Comparison of ENCODE assay signal across 1 cellular context in genomic region chr3:42701371-42702065, GRCh38.
TF ChIP-seq lines count a peak whose summit lies in the region.

No MANE protein-coding gene starts in this region.

TF ChIP-seq in HepG2, 621 proteins besides CTCF, POLR2A, EP300 and RAD21 (continued from another document and continues in another):
- peak; percentile 32; the same call in 1 of the 2 replicates for TF ChIP-seq IRF9 (CRISPR knock-in tag; IDR thresholded peaks at IDR 0.05; ENCODE audit: borderline replicate concordance)
- peak; percentile 87 for TF ChIP-seq IKZF4 (CRISPR knock-in tag; IDR thresholded peaks at IDR 0.05; ENCODE audit: borderline replicate concordance, low read depth, not compliant biosample characterization)
- no peak for TF ChIP-seq NCOR1 (IDR thresholded peaks at IDR 0.05; ENCODE audit: borderline replicate concordance, low read length)
- TF ChIP-seq TBL1XR1 (IDR thresholded peaks at IDR 0.05; ENCODE audit: borderline replicate concordance, low read length, partially characterized antibody): no peak
- no peak for TF ChIP-seq SPEN (CRISPR knock-in tag; IDR thresholded peaks at IDR 0.05; ENCODE audit: low read depth)
- TF ChIP-seq, protein P1, sequence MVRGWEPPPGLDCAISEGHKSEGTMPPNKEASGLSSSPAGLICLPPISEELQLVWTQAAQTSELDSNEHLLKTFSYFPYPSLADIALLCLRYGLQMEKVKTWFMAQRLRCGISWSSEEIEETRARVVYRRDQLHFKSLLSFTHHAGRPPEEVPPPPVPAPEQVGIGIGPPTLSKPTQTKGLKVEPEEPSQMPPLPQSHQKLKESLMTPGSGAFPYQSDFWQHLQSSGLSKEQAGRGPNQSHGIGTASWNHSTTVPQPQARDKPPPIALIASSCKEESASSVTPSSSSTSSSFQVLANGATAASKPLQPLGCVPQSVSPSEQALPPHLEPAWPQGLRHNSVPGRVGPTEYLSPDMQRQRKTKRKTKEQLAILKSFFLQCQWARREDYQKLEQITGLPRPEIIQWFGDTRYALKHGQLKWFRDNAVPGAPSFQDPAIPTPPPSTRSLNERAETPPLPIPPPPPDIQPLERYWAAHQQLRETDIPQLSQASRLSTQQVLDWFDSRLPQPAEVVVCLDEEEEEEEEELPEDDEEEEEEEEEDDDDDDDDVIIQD (CRISPR knock-in tag; IDR thresholded peaks at IDR 0.05; ENCODE audit: low read depth): no peak
- no peak for TF ChIP-seq POLR2AphosphoS2 (IDR thresholded peaks at IDR 0.05; ENCODE audit: low read depth, low read length)
- TF ChIP-seq POGZ (CRISPR knock-in tag; IDR thresholded peaks at IDR 0.05): no peak
- 0 out of 2 replicates have a peak, but pooled peaks have one; percentile 26 for TF ChIP-seq ZNF878 (CRISPR knock-in tag; IDR thresholded peaks at IDR 0.05)
- no peak for TF ChIP-seq MAFK (conservative IDR thresholded peaks at IDR 0.05 in 1 of 2, IDR thresholded peaks at IDR 0.05 in 1 of 2; ENCODE audit: low read length in 2 of 2)
- no peak for TF ChIP-seq SRF (IDR thresholded peaks at IDR 0.05; ENCODE audit: low read depth, low read length)
- peak; percentile 61 for TF ChIP-seq PPARG (CRISPR knock-in tag; conservative IDR thresholded peaks at IDR 0.05)
- TF ChIP-seq ZNF3 (CRISPR knock-in tag; IDR thresholded peaks at IDR 0.05): no peak
- TF ChIP-seq ZNF331 (CRISPR knock-in tag; IDR thresholded peaks at IDR 0.05): peak; percentile 93
- TF ChIP-seq, protein P2, sequence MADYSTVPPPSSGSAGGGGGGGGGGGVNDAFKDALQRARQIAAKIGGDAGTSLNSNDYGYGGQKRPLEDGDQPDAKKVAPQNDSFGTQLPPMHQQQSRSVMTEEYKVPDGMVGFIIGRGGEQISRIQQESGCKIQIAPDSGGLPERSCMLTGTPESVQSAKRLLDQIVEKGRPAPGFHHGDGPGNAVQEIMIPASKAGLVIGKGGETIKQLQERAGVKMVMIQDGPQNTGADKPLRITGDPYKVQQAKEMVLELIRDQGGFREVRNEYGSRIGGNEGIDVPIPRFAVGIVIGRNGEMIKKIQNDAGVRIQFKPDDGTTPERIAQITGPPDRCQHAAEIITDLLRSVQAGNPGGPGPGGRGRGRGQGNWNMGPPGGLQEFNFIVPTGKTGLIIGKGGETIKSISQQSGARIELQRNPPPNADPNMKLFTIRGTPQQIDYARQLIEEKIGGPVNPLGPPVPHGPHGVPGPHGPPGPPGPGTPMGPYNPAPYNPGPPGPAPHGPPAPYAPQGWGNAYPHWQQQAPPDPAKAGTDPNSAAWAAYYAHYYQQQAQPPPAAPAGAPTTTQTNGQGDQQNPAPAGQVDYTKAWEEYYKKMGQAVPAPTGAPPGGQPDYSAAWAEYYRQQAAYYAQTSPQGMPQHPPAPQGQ (CRISPR knock-in tag; IDR thresholded peaks at IDR 0.05; ENCODE audit: borderline replicate concordance): no peak
- peak; percentile 59; the same call in 1 of the 2 replicates for TF ChIP-seq ZSCAN31 (CRISPR knock-in tag; IDR thresholded peaks at IDR 0.05; ENCODE audit: low read depth)
- peak; percentile 98 for TF ChIP-seq MIER2 (CRISPR knock-in tag; IDR thresholded peaks at IDR 0.05)
- TF ChIP-seq BORCS8-MEF2B (CRISPR knock-in tag; IDR thresholded peaks at IDR 0.05): peak; percentile 95
- TF ChIP-seq FOXM1 (CRISPR knock-in tag; IDR thresholded peaks at IDR 0.05): no peak
- TF ChIP-seq, protein P3, sequence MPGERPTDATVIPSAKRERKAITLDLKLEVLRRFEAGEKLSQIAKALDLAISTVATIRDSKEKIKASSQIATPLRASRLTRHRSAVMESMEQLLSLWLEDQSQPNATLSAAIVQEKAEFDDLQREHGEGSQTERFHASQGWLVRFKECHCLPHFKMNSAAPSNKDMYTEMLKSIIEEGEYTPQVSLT (CRISPR knock-in tag; IDR thresholded peaks at IDR 0.05; ENCODE audit: borderline replicate concordance, low read depth): no peak
- peak; percentile 96 for TF ChIP-seq ETV6 (CRISPR knock-in tag; conservative IDR thresholded peaks at IDR 0.05)
- peak; percentile 97 for TF ChIP-seq ZFP36L2 (CRISPR knock-in tag; IDR thresholded peaks at IDR 0.05)
- TF ChIP-seq, protein P4, sequence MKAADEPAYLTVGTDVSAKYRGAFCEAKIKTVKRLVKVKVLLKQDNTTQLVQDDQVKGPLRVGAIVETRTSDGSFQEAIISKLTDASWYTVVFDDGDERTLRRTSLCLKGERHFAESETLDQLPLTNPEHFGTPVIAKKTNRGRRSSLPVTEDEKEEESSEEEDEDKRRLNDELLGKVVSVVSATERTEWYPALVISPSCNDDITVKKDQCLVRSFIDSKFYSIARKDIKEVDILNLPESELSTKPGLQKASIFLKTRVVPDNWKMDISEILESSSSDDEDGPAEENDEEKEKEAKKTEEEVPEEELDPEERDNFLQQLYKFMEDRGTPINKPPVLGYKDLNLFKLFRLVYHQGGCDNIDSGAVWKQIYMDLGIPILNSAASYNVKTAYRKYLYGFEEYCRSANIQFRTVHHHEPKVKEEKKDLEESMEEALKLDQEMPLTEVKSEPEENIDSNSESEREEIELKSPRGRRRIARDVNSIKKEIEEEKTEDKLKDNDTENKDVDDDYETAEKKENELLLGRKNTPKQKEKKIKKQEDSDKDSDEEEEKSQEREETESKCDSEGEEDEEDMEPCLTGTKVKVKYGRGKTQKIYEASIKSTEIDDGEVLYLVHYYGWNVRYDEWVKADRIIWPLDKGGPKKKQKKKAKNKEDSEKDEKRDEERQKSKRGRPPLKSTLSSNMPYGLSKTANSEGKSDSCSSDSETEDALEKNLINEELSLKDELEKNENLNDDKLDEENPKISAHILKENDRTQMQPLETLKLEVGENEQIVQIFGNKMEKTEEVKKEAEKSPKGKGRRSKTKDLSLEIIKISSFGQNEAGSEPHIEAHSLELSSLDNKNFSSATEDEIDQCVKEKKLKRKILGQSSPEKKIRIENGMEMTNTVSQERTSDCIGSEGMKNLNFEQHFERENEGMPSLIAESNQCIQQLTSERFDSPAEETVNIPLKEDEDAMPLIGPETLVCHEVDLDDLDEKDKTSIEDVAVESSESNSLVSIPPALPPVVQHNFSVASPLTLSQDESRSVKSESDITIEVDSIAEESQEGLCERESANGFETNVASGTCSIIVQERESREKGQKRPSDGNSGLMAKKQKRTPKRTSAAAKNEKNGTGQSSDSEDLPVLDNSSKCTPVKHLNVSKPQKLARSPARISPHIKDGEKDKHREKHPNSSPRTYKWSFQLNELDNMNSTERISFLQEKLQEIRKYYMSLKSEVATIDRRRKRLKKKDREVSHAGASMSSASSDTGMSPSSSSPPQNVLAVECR (CRISPR knock-in tag; IDR thresholded peaks at IDR 0.05; ENCODE audit: borderline replicate concordance): peak; percentile 44; the same call in 1 of the 2 replicates
- no peak for TF ChIP-seq ADNP (CRISPR knock-in tag; IDR thresholded peaks at IDR 0.05)
- TF ChIP-seq, protein P5, sequence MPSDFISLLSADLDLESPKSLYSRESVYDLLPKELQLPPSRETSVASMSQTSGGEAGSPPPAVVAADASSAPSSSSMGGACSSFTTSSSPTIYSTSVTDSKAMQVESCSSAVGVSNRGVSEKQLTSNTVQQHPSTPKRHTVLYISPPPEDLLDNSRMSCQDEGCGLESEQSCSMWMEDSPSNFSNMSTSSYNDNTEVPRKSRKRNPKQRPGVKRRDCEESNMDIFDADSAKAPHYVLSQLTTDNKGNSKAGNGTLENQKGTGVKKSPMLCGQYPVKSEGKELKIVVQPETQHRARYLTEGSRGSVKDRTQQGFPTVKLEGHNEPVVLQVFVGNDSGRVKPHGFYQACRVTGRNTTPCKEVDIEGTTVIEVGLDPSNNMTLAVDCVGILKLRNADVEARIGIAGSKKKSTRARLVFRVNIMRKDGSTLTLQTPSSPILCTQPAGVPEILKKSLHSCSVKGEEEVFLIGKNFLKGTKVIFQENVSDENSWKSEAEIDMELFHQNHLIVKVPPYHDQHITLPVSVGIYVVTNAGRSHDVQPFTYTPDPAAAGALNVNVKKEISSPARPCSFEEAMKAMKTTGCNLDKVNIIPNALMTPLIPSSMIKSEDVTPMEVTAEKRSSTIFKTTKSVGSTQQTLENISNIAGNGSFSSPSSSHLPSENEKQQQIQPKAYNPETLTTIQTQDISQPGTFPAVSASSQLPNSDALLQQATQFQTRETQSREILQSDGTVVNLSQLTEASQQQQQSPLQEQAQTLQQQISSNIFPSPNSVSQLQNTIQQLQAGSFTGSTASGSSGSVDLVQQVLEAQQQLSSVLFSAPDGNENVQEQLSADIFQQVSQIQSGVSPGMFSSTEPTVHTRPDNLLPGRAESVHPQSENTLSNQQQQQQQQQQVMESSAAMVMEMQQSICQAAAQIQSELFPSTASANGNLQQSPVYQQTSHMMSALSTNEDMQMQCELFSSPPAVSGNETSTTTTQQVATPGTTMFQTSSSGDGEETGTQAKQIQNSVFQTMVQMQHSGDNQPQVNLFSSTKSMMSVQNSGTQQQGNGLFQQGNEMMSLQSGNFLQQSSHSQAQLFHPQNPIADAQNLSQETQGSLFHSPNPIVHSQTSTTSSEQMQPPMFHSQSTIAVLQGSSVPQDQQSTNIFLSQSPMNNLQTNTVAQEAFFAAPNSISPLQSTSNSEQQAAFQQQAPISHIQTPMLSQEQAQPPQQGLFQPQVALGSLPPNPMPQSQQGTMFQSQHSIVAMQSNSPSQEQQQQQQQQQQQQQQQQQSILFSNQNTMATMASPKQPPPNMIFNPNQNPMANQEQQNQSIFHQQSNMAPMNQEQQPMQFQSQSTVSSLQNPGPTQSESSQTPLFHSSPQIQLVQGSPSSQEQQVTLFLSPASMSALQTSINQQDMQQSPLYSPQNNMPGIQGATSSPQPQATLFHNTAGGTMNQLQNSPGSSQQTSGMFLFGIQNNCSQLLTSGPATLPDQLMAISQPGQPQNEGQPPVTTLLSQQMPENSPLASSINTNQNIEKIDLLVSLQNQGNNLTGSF (CRISPR knock-in tag; IDR thresholded peaks at IDR 0.05): peak; percentile 93
- no peak for TF ChIP-seq ZC3H4 (CRISPR knock-in tag; IDR thresholded peaks at IDR 0.05; ENCODE audit: borderline replicate concordance)
- peak; percentile 60 for TF ChIP-seq ZFY (CRISPR knock-in tag; IDR thresholded peaks at IDR 0.05)
- no peak for TF ChIP-seq MXI1 (IDR thresholded peaks at IDR 0.05; ENCODE audit: borderline replicate concordance, low read depth, low read length)
- peak; percentile 85 for TF ChIP-seq ZBTB25 (CRISPR knock-in tag; IDR thresholded peaks at IDR 0.05)
- no peak for TF ChIP-seq PRPF4 (IDR thresholded peaks at IDR 0.05; ENCODE audit: low read depth, low read length, poor library complexity, severe bottlenecking)
- TF ChIP-seq ZNF121 (CRISPR knock-in tag; IDR thresholded peaks at IDR 0.05): no peak
- TF ChIP-seq U2AF2 (IDR thresholded peaks at IDR 0.05; ENCODE audit: low read depth, low read length): no peak
- TF ChIP-seq ZNF280B (CRISPR knock-in tag; IDR thresholded peaks at IDR 0.05; ENCODE audit: borderline replicate concordance): no peak
